In genomic region chr15:66580643-66581042, GRCh38 we compare ENCODE assay signal across 16 cellular contexts. TPM values are rescaled to one million over a fixed set of nuclear protein-coding genes. Genes with fewer than 3 reads are reported as not detected.
A peak's percentile ranks its signal among the peaks of the same experiment; 100 is the strongest.
DNase-seq lines count a peak whose midpoint lies in the region; ATAC-seq, FAIRE-seq and TF ChIP-seq lines count a peak whose summit lies in the region.
"Had no signal": no experiment of that assay in that cellular context is flagged by ENCODE, and none has a peak within 500 bp of the region (broad histone marks: within the 10 kb centered on the region; RNA-seq: fewer than 3 reads in every experiment).

No MANE protein-coding gene starts in this region.

- H3K4me1 Mint-ChIP-seq in astrocyte (ENCODE audit: low read depth, unreplicated experiment): no peaks in the 10 kb centered on the region
- no peaks in the 10 kb centered on the region for H3K4me1 Mint-ChIP-seq in stimulated activated effector memory CD8-positive, alpha-beta T cell treated with anti-CD3 and anti-CD28 coated beads, Interleukin-12 subunit alpha, Interleukin-12 subunit beta, amount 100 ng/mL, for 72 hours
- H3K4me1 Mint-ChIP-seq: activated CD4-positive, alpha-beta T cell treated with anti-CD3 and anti-CD28 coated beads, Interleukin-2, amount 10 ng/mL, durations not matched to agents 24 days and 14 days had no signal

- no peak overlapping the region for H2AFZ ChIP-seq in astrocyte (ENCODE audit: low read depth, low read length)

- ATAC-seq in left ventricle myocardium superior (peak; percentile 79), HG02885 (IDR thresholded peaks at IDR 0.05; ENCODE audit: poor library complexity, unreplicated experiment) (no peak), HG02588 (IDR thresholded peaks at IDR 0.05; ENCODE audit: unreplicated experiment) (no peak), GM21723 (IDR thresholded peaks at IDR 0.05; ENCODE audit: unreplicated experiment) (no peak)
- no peak for ATAC-seq in stimulated activated effector memory CD8-positive, alpha-beta T cell treated with anti-CD3 and anti-CD28 coated beads, Interleukin-12 subunit alpha, Interleukin-12 subunit beta, amount 100 ng/mL, for 72 hours

- H3K4me3 ChIP-seq in astrocyte (ENCODE audit: insufficient read depth, low read depth, low read length) (no peak overlapping the region), HAP-1 (no peak overlapping the region)
- H3K4me3 ChIP-seq: thoracic aorta had no signal

- H3K27ac ChIP-seq in astrocyte (ENCODE audit: low read depth, low read length): no peak overlapping the region
- H3K27ac ChIP-seq: thoracic aorta had no signal

- FAIRE-seq in astrocyte (lab: Jason Lieb, UNC): no peak
- FAIRE-seq: bronchial epithelial cell had no signal

- H3K27me3 ChIP-seq in astrocyte (ENCODE audit: insufficient read depth, low read length): no peaks in the 10 kb centered on the region
- H3K27me3 ChIP-seq in HAP-1 (ENCODE audit: low read depth): no peaks in the 10 kb centered on the region; the same call in 1 of the 2 replicates

- H3K4me1 ChIP-seq in astrocyte (ENCODE audit: insufficient read depth, low read length) (peaks cover 15% of the 10 kb centered on the region), HAP-1 (no peaks in the 10 kb centered on the region)

- peaks cover 2% of the 10 kb centered on the region for H3K27me3 Mint-ChIP-seq in astrocyte (ENCODE audit: low read depth, unreplicated experiment)
- H3K27me3 Mint-ChIP-seq: activated CD4-positive, alpha-beta T cell treated with anti-CD3 and anti-CD28 coated beads, Interleukin-2, amount 10 ng/mL, durations not matched to agents 24 days and 14 days had no signal

- no peak overlapping the region for H3K4me2 ChIP-seq in astrocyte (ENCODE audit: low read length)
- H3K4me2 ChIP-seq: SK-N-SH had no signal

- H3K27ac Mint-ChIP-seq in astrocyte (ENCODE audit: unreplicated experiment): no peak overlapping the region
- H3K27ac Mint-ChIP-seq in stimulated activated effector memory CD8-positive, alpha-beta T cell treated with anti-CD3 and anti-CD28 coated beads, Interleukin-12 subunit alpha, Interleukin-12 subunit beta, amount 100 ng/mL, for 72 hours: peak overlapping the region; percentile 26
- H3K27ac Mint-ChIP-seq: activated CD4-positive, alpha-beta T cell treated with anti-CD3 and anti-CD28 coated beads, Interleukin-2, amount 10 ng/mL, durations not matched to agents 24 days and 14 days had no signal

- H3K4me3 Mint-ChIP-seq in astrocyte (ENCODE audit: unreplicated experiment): no peak overlapping the region
- no peak overlapping the region for H3K4me3 Mint-ChIP-seq in stimulated activated effector memory CD8-positive, alpha-beta T cell treated with anti-CD3 and anti-CD28 coated beads, Interleukin-12 subunit alpha, Interleukin-12 subunit beta, amount 100 ng/mL, for 72 hours
- H3K4me3 Mint-ChIP-seq: activated CD4-positive, alpha-beta T cell treated with anti-CD3 and anti-CD28 coated beads, Interleukin-2, amount 10 ng/mL, durations not matched to agents 24 days and 14 days had no signal

- TF ChIP-seq CTCF in astrocyte (IDR thresholded peaks at IDR 0.05; ENCODE audit: insufficient read depth, low read depth, low read length): no peak

- H3K36me3 Mint-ChIP-seq in astrocyte (ENCODE audit: low read depth, unreplicated experiment): no peaks in the 10 kb centered on the region
- H3K36me3 Mint-ChIP-seq in stimulated activated effector memory CD8-positive, alpha-beta T cell treated with anti-CD3 and anti-CD28 coated beads, Interleukin-12 subunit alpha, Interleukin-12 subunit beta, amount 100 ng/mL, for 72 hours: no peaks in the 10 kb centered on the region

- DNase-seq in KBM-7: peak; percentile 39
- DNase-seq in astrocyte (ENCODE audit: low read depth): peak; percentile 12
- peak; percentile 60 for DNase-seq in left ventricle myocardium superior
- DNase-seq in stimulated activated effector memory CD8-positive, alpha-beta T cell treated with anti-CD3 and anti-CD28 coated beads, Interleukin-12 subunit alpha, Interleukin-12 subunit beta, amount 100 ng/mL, for 72 hours (ENCODE audit: low spot score in 2 of 2): no peak
- no peak for DNase-seq in HAP-1 (ENCODE audit: low spot score in 2 of 2)
- DNase-seq: activated CD4-positive, alpha-beta T cell treated with anti-CD3 and anti-CD28 coated beads, Interleukin-2, amount 10 ng/mL, durations not matched to agents 24 days and 14 days; GOT3; NCI-H187; SK-N-SH had no signal

- H3K9me3 ChIP-seq in astrocyte (ENCODE audit: insufficient read depth, low read depth, low read length): no peaks in the 10 kb centered on the region
- H3K9me3 ChIP-seq in HAP-1: no peaks in the 10 kb centered on the region
- H3K9me3 ChIP-seq: SK-N-SH, thoracic aorta had no signal

- peaks cover 2% of the 10 kb centered on the region for H3K9me3 Mint-ChIP-seq in astrocyte (ENCODE audit: unreplicated experiment)
- H3K9me3 Mint-ChIP-seq in stimulated activated effector memory CD8-positive, alpha-beta T cell treated with anti-CD3 and anti-CD28 coated beads, Interleukin-12 subunit alpha, Interleukin-12 subunit beta, amount 100 ng/mL, for 72 hours: no peaks in the 10 kb centered on the region
- H3K9me3 Mint-ChIP-seq: activated CD4-positive, alpha-beta T cell treated with anti-CD3 and anti-CD28 coated beads, Interleukin-2, amount 10 ng/mL, durations not matched to agents 24 days and 14 days had no signal

- intact Hi-C loops in left ventricle myocardium superior (cut with micrococcal nuclease): no loop called here

- H3K9ac ChIP-seq in astrocyte (ENCODE audit: low read length): no peak overlapping the region
- H3K9ac ChIP-seq: SK-N-SH had no signal

- H3K36me3 ChIP-seq in astrocyte (ENCODE audit: insufficient read depth, low read length): no peaks in the 10 kb centered on the region
- no peaks in the 10 kb centered on the region for H3K36me3 ChIP-seq in HAP-1 (replicated peaks)
- H3K36me3 ChIP-seq: thoracic aorta had no signal

- no peaks in the 10 kb centered on the region for H4K20me1 ChIP-seq in astrocyte (ENCODE audit: insufficient read depth, low read length)

- no peaks in the 10 kb centered on the region for H3K79me2 ChIP-seq in astrocyte (ENCODE audit: insufficient read depth, low read length)

- in situ Hi-C loops in KBM-7 (cut with MboI; ENCODE audit: low pct_unique_long_range_greater_than_20kb, low sequenced_read_pairs): no loop called here
- in situ Hi-C loops in HAP-1 (cut with MboI; ENCODE audit: low sequenced_read_pairs): no loop called here

RNA-seq across cellular contexts. Expression of gene LCTL, which starts 14.8 kb away (rescaled TPM):
- total RNA-seq in astrocyte (12.8 and 13.2 TPM in 2 replicates), left ventricle myocardium superior (not detected)
- total RNA-seq: activated CD4-positive, alpha-beta T cell treated with anti-CD3 and anti-CD28 coated beads, Interleukin-2, amount 10 ng/mL, durations not matched to agents 24 days and 14 days; HT-29; skeletal muscle tissue; thoracic aorta had no signal

Comparison
In these comparisons a context has a peak if more than half of its experiments do, and no peak if none do; other contexts are left out.
1. DNase-seq: peak in KBM-7 (single experiment), astrocyte (single experiment) and left ventricle myocardium superior (single experiment); none in stimulated activated effector memory CD8-positive, alpha-beta T cell treated with anti-CD3 and anti-CD28 coated beads, Interleukin-12 subunit alpha, Interleukin-12 subunit beta, amount 100 ng/mL, for 72 hours (0 of 2) and HAP-1 (0 of 2).
2. RNA of gene LCTL, which starts 14.8 kb away (total RNA-seq): 12.8 to 13.2 TPM in astrocyte; not detected in left ventricle myocardium superior (single experiment); every median in the first group is over 10 times any median in the second.